8 cellular contexts compared by ENCODE assay signal in the genomic region with DNA sequence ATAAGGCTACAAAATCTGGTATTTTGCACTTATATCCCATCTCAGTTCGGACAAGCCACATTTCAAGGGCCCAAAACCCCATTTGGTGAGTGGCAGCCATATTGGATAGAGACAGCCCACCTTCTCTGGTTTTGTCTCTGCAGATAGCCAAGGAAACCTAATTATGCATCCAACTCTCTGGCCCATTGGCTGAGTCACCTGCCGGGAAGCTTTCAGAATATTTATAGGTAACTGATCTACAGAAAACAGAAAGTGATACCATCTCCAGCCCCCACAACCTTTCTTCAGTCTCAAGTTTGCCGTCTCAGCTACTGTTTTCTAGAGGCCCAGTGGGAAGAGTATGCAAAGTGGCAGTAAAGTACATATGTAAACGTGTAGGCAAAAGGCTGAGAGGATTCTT. TPM values are rescaled to one million over a fixed set of nuclear protein-coding genes. Genes with fewer than 3 reads are reported as not detected.
A peak's percentile ranks its signal among the peaks of the same experiment; 100 is the strongest.
DNase-seq lines count a peak whose midpoint lies in the region; ATAC-seq and TF ChIP-seq lines count a peak whose summit lies in the region.

No MANE protein-coding gene starts in this region.

- H3K4me3 ChIP-seq in Loucy (ENCODE audit: low read length, poor library complexity, severe bottlenecking) (no peak overlapping the region), kidney epithelial cell (ENCODE audit: low read depth, low read length) (no peak overlapping the region), smooth muscle cell (no peak overlapping the region)

- H3K9ac ChIP-seq in Loucy (ENCODE audit: low read depth, low read length, poor library complexity, severe bottlenecking), result no peak overlapping the region
- H3K9ac ChIP-seq in smooth muscle cell (ENCODE audit: low read depth), result no peak overlapping the region

- H4K20me1 ChIP-seq in Loucy (ENCODE audit: insufficient read depth, low read length, poor library complexity, severe bottlenecking) (no peaks in the 10 kb centered on the region), smooth muscle cell (ENCODE audit: low read depth) (no peaks in the 10 kb centered on the region)

- H3K9me3 ChIP-seq in Loucy (ENCODE audit: insufficient read depth, low read depth, low read length), result no peaks in the 10 kb centered on the region
- no peaks in the 10 kb centered on the region for H3K9me3 ChIP-seq in smooth muscle cell (replicated peaks; ENCODE audit: low read depth)

- H3K4me2 ChIP-seq in Loucy (ENCODE audit: low read depth, low read length, poor library complexity, severe bottlenecking) (no peak overlapping the region), smooth muscle cell (no peak overlapping the region)

- H3K79me2 ChIP-seq in Loucy (ENCODE audit: insufficient read depth, low read length) (no peaks in the 10 kb centered on the region), smooth muscle cell (ENCODE audit: low read depth) (no peaks in the 10 kb centered on the region)

- no peaks in the 10 kb centered on the region for H3K36me3 ChIP-seq in Loucy (ENCODE audit: insufficient read depth, low read length)
- H3K36me3 ChIP-seq in kidney epithelial cell (ENCODE audit: control insufficient read depth, insufficient read depth, low read length), result no peaks in the 10 kb centered on the region
- no peaks in the 10 kb centered on the region for H3K36me3 ChIP-seq in smooth muscle cell (ENCODE audit: low read depth)

- in situ Hi-C loops in GM13977 (cut with MboI; ENCODE audit: low pct_unique_long_range_greater_than_20kb, low sequenced_read_pairs, unreplicated experiment), result no loop called here

- DNase-seq in GM13977 (ENCODE audit: low spot score) (peak; percentile 74), kidney epithelial cell (ENCODE audit: low read depth) (peak; percentile 39), NCI-H1694 (lab: John Stamatoyannopoulos, UW) (no peak), smooth muscle cell (lab: John Stamatoyannopoulos, UW; ENCODE audit: unreplicated experiment) (no peak), CD1c-positive myeloid dendritic cell (ENCODE audit: extremely low spot score) (no peak), amygdala (lab: John Stamatoyannopoulos, UW) (no peak)

- WGBS in smooth muscle cell (ENCODE audit: low lambda C conversion rate), result 50% methylated on average over 4 of the region's 4 CpGs

- H3K27me3 ChIP-seq in Loucy (ENCODE audit: insufficient read depth, low read length, poor library complexity, severe bottlenecking) (no peaks in the 10 kb centered on the region), kidney epithelial cell (ENCODE audit: control insufficient read depth, insufficient read depth, low read length) (no peaks in the 10 kb centered on the region), smooth muscle cell (ENCODE audit: low read depth) (no peaks in the 10 kb centered on the region)

- H3K4me1 ChIP-seq in Loucy (ENCODE audit: insufficient read depth, low read length, poor library complexity, severe bottlenecking), result no peaks in the 10 kb centered on the region
- no peaks in the 10 kb centered on the region for H3K4me1 ChIP-seq in smooth muscle cell (ENCODE audit: low read depth)

- ATAC-seq in GM21576 (IDR thresholded peaks at IDR 0.05; ENCODE audit: unreplicated experiment), result peak; percentile 85

- no peak overlapping the region for H3K27ac ChIP-seq in smooth muscle cell (ENCODE audit: low read depth)

- no peaks in the 10 kb centered on the region for H3F3A ChIP-seq in Loucy (ENCODE audit: low read depth)
- no peaks in the 10 kb centered on the region for H3F3A ChIP-seq in smooth muscle cell (ENCODE audit: low read depth)

- TF ChIP-seq CTCF in GM13977 (IDR thresholded peaks at IDR 0.05; ENCODE audit: extremely low read depth, insufficient read depth, missing control alignments) (no peak), Loucy (conservative IDR thresholded peaks at IDR 0.05; ENCODE audit: low read length) (no peak), kidney epithelial cell (IDR thresholded peaks at IDR 0.05; ENCODE audit: insufficient read depth, low read length, poor library complexity, severe bottlenecking) (no peak), smooth muscle cell (IDR thresholded peaks at IDR 0.05; ENCODE audit: borderline replicate concordance, insufficient read depth, poor library complexity, severe bottlenecking) (no peak)

- no peaks in the 10 kb centered on the region for H3K9me2 ChIP-seq in Loucy (replicated peaks; ENCODE audit: low read depth, low read length)

- H2AFZ ChIP-seq in Loucy (ENCODE audit: low read length) (0 out of 2 replicates have a peak overlapping the region, but pooled peaks have one; percentile 35), smooth muscle cell (ENCODE audit: low read depth) (no peak overlapping the region)

RNA-seq across cellular contexts. Expression of gene PPP1CC, which starts 33.7 kb away (rescaled TPM):
- total RNA-seq in kidney epithelial cell (81.6 and 93.1 TPM in 2 replicates), smooth muscle cell (105 and 120 TPM in 2 replicates)
- polyA plus RNA-seq in smooth muscle cell, result 34.9 and 35.2 TPM in 2 replicates

Comparison
In these comparisons a context has a peak if more than half of its experiments do, and no peak if none do; other contexts are left out.
1. DNase-seq: peak in GM13977 (single experiment) and kidney epithelial cell (single experiment); none in NCI-H1694 (single experiment), smooth muscle cell (single experiment), CD1c-positive myeloid dendritic cell (single experiment) and amygdala (0 of 56).